8 cellular contexts compared by ENCODE assay signal in the genomic region with DNA sequence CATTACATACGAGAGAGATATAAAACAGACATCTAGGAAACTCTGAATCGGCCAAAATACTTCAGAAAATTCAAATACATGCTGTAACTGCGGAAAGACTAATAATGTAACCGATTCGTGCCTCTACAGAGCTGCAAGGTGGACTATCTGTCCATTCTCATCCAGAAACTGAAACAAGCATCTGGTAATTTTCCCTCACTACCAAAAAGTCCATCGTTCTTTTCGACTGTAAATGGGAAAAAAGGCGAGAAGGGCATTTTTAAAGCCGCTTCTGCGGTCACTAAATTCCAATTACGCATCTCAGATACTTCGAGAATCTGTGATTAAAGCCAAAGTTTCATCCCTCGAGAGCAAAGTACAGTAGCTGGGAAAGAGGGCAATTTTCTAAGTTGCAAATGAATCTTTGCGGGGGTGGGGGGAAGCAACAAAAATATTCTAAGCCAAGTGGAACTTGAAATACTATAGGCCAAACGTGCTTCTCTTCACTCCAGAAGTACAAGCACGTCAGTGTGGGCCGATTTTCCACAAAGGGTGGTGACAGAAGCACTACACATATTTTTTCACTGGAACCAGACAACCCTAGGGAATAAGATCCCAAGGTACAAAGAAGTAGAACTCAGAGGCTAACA. TPM values are rescaled to one million over a fixed set of nuclear protein-coding genes. Genes with fewer than 3 reads are reported as not detected.
A peak's percentile ranks its signal among the peaks of the same experiment; 100 is the strongest.
DNase-seq lines count a peak whose midpoint lies in the region; ATAC-seq and TF ChIP-seq lines count a peak whose summit lies in the region.

No MANE protein-coding gene starts in this region.

- H3K4me3 ChIP-seq in SJSA1 (peak overlapping the region; percentile 65), fibroblast of mammary gland (ENCODE audit: control insufficient read depth, low read depth, low read length) (peak overlapping the region; percentile 81), gastrocnemius medialis (peak overlapping the region; percentile 82 to 99 (median 98))

- TF ChIP-seq POLR2A in gastrocnemius medialis (IDR thresholded peaks at IDR 0.05), result peak in 1 of 2 donors; percentile 22

- no peaks in the 10 kb centered on the region for H3K27me3 ChIP-seq in SJSA1 (replicated peaks)
- no peaks in the 10 kb centered on the region for H3K27me3 ChIP-seq in gastrocnemius medialis

- H3K9me3 ChIP-seq in SJSA1 (replicated peaks) (no peaks in the 10 kb centered on the region), gastrocnemius medialis (no peaks in the 10 kb centered on the region)

- peaks cover 23% of the 10 kb centered on the region for H3K36me3 ChIP-seq in SJSA1
- peaks cover 0 to 5% of the 10 kb centered on the region in 2 donors for H3K36me3 ChIP-seq in gastrocnemius medialis

- intact Hi-C loops in gastrocnemius medialis (cut with DNase I; ENCODE audit: low total_unique reads), result loop anchor here (5.0 to 10.0 kb wide), 4 partner anchors 300 to 1282 kb away; a partner anchor contains a TSS

- in situ Hi-C loops in GM13977 (cut with MboI; ENCODE audit: low pct_unique_long_range_greater_than_20kb, low sequenced_read_pairs, unreplicated experiment), result no loop called here
- in situ Hi-C loops in gastrocnemius medialis (cut with MboI; ENCODE audit: low sequenced_read_pairs in 4 of 4), result no loop called here

- no peak for TF ChIP-seq CTCF in GM13977 (IDR thresholded peaks at IDR 0.05; ENCODE audit: extremely low read depth, insufficient read depth, missing control alignments)
- no peak for TF ChIP-seq CTCF in fibroblast of mammary gland (conservative IDR thresholded peaks at IDR 0.05; ENCODE audit: control insufficient read depth, insufficient read depth, low read depth, low read length)
- no peak for TF ChIP-seq CTCF in gastrocnemius medialis (IDR thresholded peaks at IDR 0.05 in 4 of 5, conservative IDR thresholded peaks at IDR 0.05 in 1 of 5)

- DNase-seq in GM13977 (ENCODE audit: low spot score), result peak; percentile 57
- DNase-seq in SJSA1 (ENCODE audit: low read depth in 1 of 2, low spot score in 2 of 2), result no peak
- DNase-seq in fibroblast of mammary gland (ENCODE audit: low read depth), result no peak
- DNase-seq in gastrocnemius medialis, result no peak
- no peak for DNase-seq in midbrain (lab: John Stamatoyannopoulos, UW)
- DNase-seq in NCI-H82 (lab: John Stamatoyannopoulos, UW), result no peak
- no peak for DNase-seq in DMS114 treated with DMSO at 0.1 percent for 48 hours (lab: John Stamatoyannopoulos, UW; ENCODE audit: unreplicated experiment)

- peaks cover 28% of the 10 kb centered on the region for H3K4me1 ChIP-seq in SJSA1 (replicated peaks)
- peaks cover 40 to 41% of the 10 kb centered on the region in 2 donors for H3K4me1 ChIP-seq in gastrocnemius medialis

- H3K27ac ChIP-seq in SJSA1 (peak overlapping the region; percentile 81), gastrocnemius medialis (peak overlapping the region; percentile 93 to 100 (median 96))

- ATAC-seq in gastrocnemius medialis (no peak), GM18867 (IDR thresholded peaks at IDR 0.05; ENCODE audit: unreplicated experiment) (no peak)

RNA-seq across cellular contexts. Expression of a gene that starts 1.2 kb away (rescaled TPM):
- 65.6 and 69.3 TPM in 2 replicates for total RNA-seq in SJSA1 (2014; rRNA removed; shearing (Covaris generic))
- 10 to 100 TPM; 25.8 to 85.5 (median 48.3) TPM for total RNA-seq in gastrocnemius medialis

RNA-seq across cellular contexts. Expression of a gene that starts 26.6 kb away (rescaled TPM):
- 0.58 TPM in 1 of 2 replicates, not detected in the other for total RNA-seq in SJSA1 (2014; rRNA removed; shearing (Covaris generic))
- 1 to 10 TPM in 1 of 4 donors, under 1 TPM in 2, not detected in 1; 0.33 to 2.4 (median 0.39) TPM for total RNA-seq in gastrocnemius medialis

RNA-seq across cellular contexts. Expression of a gene that starts 33.8 kb away (rescaled TPM):
- total RNA-seq in SJSA1 (2014; rRNA removed; shearing (Covaris generic)), result 80.7 and 137 TPM in 2 replicates
- 10 to 100 TPM; 12.9 to 37.0 (median 16.0) TPM for total RNA-seq in gastrocnemius medialis

RNA-seq across cellular contexts. Expression of a gene that starts 41.1 kb away (rescaled TPM):
- total RNA-seq in SJSA1 (2014; rRNA removed; shearing (Covaris generic)), result not detected in 2 replicates
- not detected for total RNA-seq in gastrocnemius medialis
